ENCODE assay signal across 8 cellular contexts in genomic region chr20:48828734-48829460, GRCh38. TPM values are rescaled to one million over a fixed set of nuclear protein-coding genes. Genes with fewer than 3 reads are reported as not detected.
A peak's percentile ranks its signal among the peaks of the same experiment; 100 is the strongest.
DNase-seq lines count a peak whose midpoint lies in the region; ATAC-seq and TF ChIP-seq lines count a peak whose summit lies in the region.

No MANE protein-coding gene starts in this region.

- 77 to 82% methylated on average over 9 to 10 of the region's 11 CpGs for WGBS in mesodermal cell (ENCODE audit: insufficient coverage in 2 of 2), 2 experiments

- in situ Hi-C loops in astrocyte of the spinal cord (cut with HindIII; ENCODE audit: low sequenced_read_pairs) = no loop called here

- no peak for ATAC-seq in left cardiac atrium
- ATAC-seq in upper lobe of right lung = no peak
- no peak for ATAC-seq in HG03469 (IDR thresholded peaks at IDR 0.05; ENCODE audit: unreplicated experiment)
- no peak for ATAC-seq in GM19351 (IDR thresholded peaks at IDR 0.05; ENCODE audit: unreplicated experiment)

- H3K27ac ChIP-seq in right atrium auricular region = peak overlapping the region; percentile 71 to 72
- H3K27ac ChIP-seq in mesodermal cell (ENCODE audit: low read depth, low read length, severe bottlenecking) = peak overlapping the region; percentile 65
- peak overlapping the region; percentile 70 for H3K27ac ChIP-seq in upper lobe of right lung

- H3K36me3 ChIP-seq in right atrium auricular region = no peaks in the 10 kb centered on the region
- H3K36me3 ChIP-seq in mesodermal cell (ENCODE audit: control insufficient read depth, insufficient read depth, low read length) = no peaks in the 10 kb centered on the region
- H3K36me3 ChIP-seq in upper lobe of right lung = no peaks in the 10 kb centered on the region

- H3K27me3 ChIP-seq in right atrium auricular region (no peaks in the 10 kb centered on the region), upper lobe of right lung (peaks cover 7% of the 10 kb centered on the region)

- no peaks in the 10 kb centered on the region for H3K9me3 ChIP-seq in right atrium auricular region
- H3K9me3 ChIP-seq in mesodermal cell (ENCODE audit: control insufficient read depth, low read length) = no peaks in the 10 kb centered on the region
- H3K9me3 ChIP-seq in upper lobe of right lung = no peaks in the 10 kb centered on the region

- H3K4me1 ChIP-seq in right atrium auricular region (peaks cover 0 to 32% of the 10 kb centered on the region in 2 donors), mesodermal cell (ENCODE audit: control insufficient read depth, insufficient read depth, low read length, poor library complexity, severe bottlenecking) (peaks cover 32% of the 10 kb centered on the region), upper lobe of right lung (peaks cover 46% of the 10 kb centered on the region)

- TF ChIP-seq CTCF in right atrium auricular region (IDR thresholded peaks at IDR 0.05) = no peak
- no peak for TF ChIP-seq CTCF in astrocyte of the spinal cord (IDR thresholded peaks at IDR 0.05; ENCODE audit: low read depth, low read length)
- no peak for TF ChIP-seq CTCF in upper lobe of right lung (IDR thresholded peaks at IDR 0.05)

- H3K4me3 ChIP-seq in right atrium auricular region = peak overlapping the region; percentile 46 to 73
- H3K4me3 ChIP-seq in astrocyte of the spinal cord (ENCODE audit: low read depth, low read length) = peak overlapping the region; percentile 39
- peak overlapping the region; percentile 59 for H3K4me3 ChIP-seq in mesodermal cell (ENCODE audit: extremely low read depth, insufficient read depth, low read length, poor library complexity, severe bottlenecking)
- peak overlapping the region; percentile 63 for H3K4me3 ChIP-seq in upper lobe of right lung

- DNase-seq in right atrium auricular region (ENCODE audit: low spot score) (no peak), left cardiac atrium (no peak), astrocyte of the spinal cord (ENCODE audit: low read depth, low spot score) (no peak), upper lobe of right lung (no peak), germinal center (ENCODE audit: low spot score) (no peak)

- intact Hi-C loops in left cardiac atrium (cut with DNase I) (loop anchor here in 1 of 2 donors (5.0 to 10.0 kb wide), 2 partner anchors 64 to 172 kb away; no protein-coding TSS in a partner anchor), upper lobe of right lung (cut with DNase I) (loop anchor here (10.0 kb wide), 1 partner anchor 74 kb away; no protein-coding TSS in a partner anchor)

RNA-seq across cellular contexts. Expression of gene PREX1, which starts 1.1 kb away (rescaled TPM):
- total RNA-seq in right atrium auricular region (10 to 100 TPM; 11.5 to 21.7 TPM), left cardiac atrium (10 to 100 TPM; 16.0 to 17.4 TPM), upper lobe of right lung (66.0 TPM)
- 53.5 TPM for polyA plus RNA-seq in mesodermal cell (2013, experiment 1 of 2)
- polyA plus RNA-seq in mesodermal cell (2013, experiment 2 of 2) = 34.1 TPM
